Comparison of ENCODE assay signal across 19 cellular contexts in genomic region chr17:80923211-80924110, GRCh38.
"Had no signal": no experiment of that assay in that cellular context is flagged by ENCODE, and none has a peak within 500 bp of the region (broad histone marks: within the 10 kb centered on the region; RNA-seq: fewer than 3 reads in every experiment).

No MANE protein-coding gene starts in this region.

- H3K27me3 Mint-ChIP-seq: effector memory CD8-positive, alpha-beta T cell; memory B cell; stimulated activated naive CD8-positive, alpha-beta T cell treated with anti-CD3 and anti-CD28 coated beads, Interleukin-15, Interleukin-2, amounts not matched to agents 100 ng/mL and 50 ng/mL, for 24 hours; T-cell had no signal

- DNase-seq: activated CD4-positive, alpha-beta T cell treated with anti-CD3 and anti-CD28 coated beads, Interleukin-2, amount 50 U/mL, for 1 hour; activated CD8-positive, alpha-beta T cell treated with anti-CD3 and anti-CD28 coated beads, Interleukin-2, amount 10 ng/mL, durations not matched to agents 7 days and 5 days; activated gamma-delta T cell treated with Interleukin-2 at 50 U/mL for 16 hours; brain microvascular endothelial cell; central memory CD4-positive, alpha-beta T cell; effector memory CD8-positive, alpha-beta T cell; gastrocnemius medialis; hypothalamus; stimulated activated CD4-positive, alpha-beta T cell treated with anti-CD3 and anti-CD28 coated beads, Interleukin-4, amount 100 ng/mL, for 1 hour; substantia nigra; T-cell had no signal

- H3K4me1 Mint-ChIP-seq: T-cell had no signal

- ATAC-seq: activated CD4-positive, CD25-positive, alpha-beta regulatory T cell treated with anti-CD3 and anti-CD28 coated beads, Interleukin-2, amount 50 U/mL, for 24 hours; activated CD8-positive, alpha-beta T cell treated with anti-CD3 and anti-CD28 coated beads, Interleukin-2, amount 10 ng/mL, durations not matched to agents 7 days and 5 days; effector memory CD8-positive, alpha-beta T cell; gastrocnemius medialis; T-cell had no signal

- H3K9me3 Mint-ChIP-seq: activated naive CD4-positive, alpha-beta T cell treated with anti-CD3 and anti-CD28 coated beads, Interleukin-2, amount 50 U/mL, for 72 hours; activated T-helper 1 cell treated with anti-CD3 and anti-CD28 coated beads, Interleukin-12 subunit alpha, Interleukin-12 subunit beta, Interleukin-2, Interleukin-4 antibody, amounts not matched to agents 30 ng/mL and 10 ng/mL and 1 ng/mL, durations not matched to agents 14 hours and 24 hours and 36 hours; effector memory CD8-positive, alpha-beta T cell; memory B cell; stimulated activated naive CD8-positive, alpha-beta T cell treated with anti-CD3 and anti-CD28 coated beads, Interleukin-15, Interleukin-2, amounts not matched to agents 100 ng/mL and 50 ng/mL, for 24 hours; T-cell; T-helper 2 cell treated with Interferon-gamma antibody and Interleukin-4, amounts not matched to agents 5 μg/mL and 100 μg/mL, for 36 hours had no signal

- H3K4me3 Mint-ChIP-seq: activated CD8-positive, alpha-beta T cell treated with anti-CD3 and anti-CD28 coated beads, Interleukin-2, amount 10 ng/mL, durations not matched to agents 7 days and 5 days; activated T-helper 1 cell treated with anti-CD3 and anti-CD28 coated beads, Interleukin-12 subunit alpha, Interleukin-12 subunit beta, Interleukin-2, Interleukin-4 antibody, amounts not matched to agents 30 ng/mL and 10 ng/mL and 1 ng/mL, durations not matched to agents 14 hours and 24 hours and 36 hours; effector memory CD8-positive, alpha-beta T cell; memory B cell; stimulated activated naive CD8-positive, alpha-beta T cell treated with anti-CD3 and anti-CD28 coated beads, Interleukin-15, Interleukin-2, amounts not matched to agents 100 ng/mL and 50 ng/mL, for 24 hours; T-cell; T-helper 2 cell treated with Interferon-gamma antibody and Interleukin-4, amounts not matched to agents 5 μg/mL and 100 μg/mL, for 36 hours had no signal

- FAIRE-seq: colon, endothelial cell of umbilical vein had no signal

- H3K27ac Mint-ChIP-seq: activated T-helper 1 cell treated with anti-CD3 and anti-CD28 coated beads, Interleukin-12 subunit alpha, Interleukin-12 subunit beta, Interleukin-2, Interleukin-4 antibody, amounts not matched to agents 30 ng/mL and 10 ng/mL and 1 ng/mL, durations not matched to agents 14 hours and 24 hours and 36 hours; effector memory CD8-positive, alpha-beta T cell; memory B cell; stimulated activated naive CD8-positive, alpha-beta T cell treated with anti-CD3 and anti-CD28 coated beads, Interleukin-15, Interleukin-2, amounts not matched to agents 100 ng/mL and 50 ng/mL, for 24 hours; T-cell; T-helper 2 cell treated with Interferon-gamma antibody and Interleukin-4, amounts not matched to agents 5 μg/mL and 100 μg/mL, for 36 hours had no signal
